Comparison of ENCODE assay signal across 8 cellular contexts in the genomic region with DNA sequence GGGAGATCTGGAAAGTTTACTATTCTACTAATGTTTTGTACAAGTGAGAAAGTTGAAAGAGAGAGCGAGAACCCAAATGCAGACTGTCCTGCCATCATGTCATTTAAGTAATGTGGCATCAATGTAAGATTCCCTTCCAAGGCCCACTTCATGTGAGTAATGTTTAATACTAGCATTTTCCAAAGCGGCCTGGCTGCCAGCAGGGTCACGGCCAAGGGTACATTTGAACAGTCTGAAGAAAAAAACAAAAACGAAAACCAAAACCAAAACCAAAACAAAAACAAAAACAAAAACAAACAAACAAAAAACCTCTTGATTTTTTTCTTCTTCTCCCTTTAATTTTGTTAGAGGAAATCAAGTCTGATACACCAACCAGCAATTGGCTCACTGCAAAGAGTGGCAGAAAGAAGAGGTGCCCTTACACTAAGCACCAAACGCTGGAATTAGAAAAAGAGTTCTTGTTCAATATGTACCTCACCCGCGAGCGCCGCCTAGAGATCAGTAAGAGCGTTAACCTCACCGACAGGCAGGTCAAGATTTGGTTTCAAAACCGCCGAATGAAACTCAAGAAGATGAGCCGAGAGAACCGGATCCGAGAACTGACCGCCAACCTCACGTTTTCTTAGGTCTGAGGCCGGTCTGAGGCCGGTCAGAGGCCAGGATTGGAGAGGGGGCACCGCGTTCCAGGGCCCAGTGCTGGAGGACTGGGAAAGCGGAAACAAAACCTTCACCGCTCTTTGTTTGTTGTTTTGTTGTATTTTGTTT. TPM values are rescaled to one million over a fixed set of nuclear protein-coding genes. Genes with fewer than 3 reads are reported as not detected.
DNase-seq lines count a peak whose midpoint lies in the region; ATAC-seq, FAIRE-seq and TF ChIP-seq lines count a peak whose summit lies in the region.

No MANE protein-coding gene starts in this region.

- RAD21 ChIA-PET in GM12878 (lab: Charles Lee; ENCODE audit: unreplicated experiment) = no interaction called here

- H3K27me3 ChIP-seq in MM.1S (replicated peaks; ENCODE audit: insufficient read depth, low read length) (peaks cover 47% of the 10 kb centered on the region), GM12878 (replicated peaks in 1 of 2; ENCODE audit: control insufficient read depth in 2 of 2, insufficient read depth in 2 of 2, low read length in 1 of 2) (peaks cover 8 to 40% of the 10 kb centered on the region in 2 experiments)

- H3K4me3 Mint-ChIP-seq in nephron = peak overlapping the region; percentile 72 to 78 (median 76)
- H3K4me3 Mint-ChIP-seq in activated naive CD8-positive, alpha-beta T cell treated with anti-CD3 and anti-CD28 coated beads for 36 hours = no peak overlapping the region

- ATAC-seq in GM12878 (peak; percentile 62), GM19351 (IDR thresholded peaks at IDR 0.05; ENCODE audit: unreplicated experiment) (no peak)

- peak overlapping the region; percentile 28 for H3K4me3 ChIP-seq in MM.1S (ENCODE audit: low read length)
- 0 out of 2 replicates have a peak overlapping the region, but pooled peaks have one; percentile 7 for H3K4me3 ChIP-seq in GM12878

- H4K20me1 ChIP-seq in MM.1S (ENCODE audit: insufficient read depth, low read length) (no peaks in the 10 kb centered on the region), GM12878 (ENCODE audit: control insufficient read depth, insufficient read depth) (no peaks in the 10 kb centered on the region)

- H3K9me3 ChIP-seq in MM.1S (replicated peaks; ENCODE audit: insufficient read depth, low read length) = no peaks in the 10 kb centered on the region
- peaks cover 1% of the 10 kb centered on the region; the same call in 1 of the 3 replicates for H3K9me3 ChIP-seq in GM12878 (replicated peaks; ENCODE audit: control insufficient read depth, insufficient read depth, low read length)

- H3K27ac ChIP-seq in MM.1S (ENCODE audit: low read length) (no peak overlapping the region), GM12878 (ENCODE audit: control insufficient read depth, insufficient read depth) (no peak overlapping the region)

- H3K4me1 Mint-ChIP-seq in nephron = peaks cover 32% of the 10 kb centered on the region
- H3K4me1 Mint-ChIP-seq in activated naive CD8-positive, alpha-beta T cell treated with anti-CD3 and anti-CD28 coated beads for 36 hours = peaks cover 5% of the 10 kb centered on the region

- TF ChIP-seq CTCF in MM.1S (IDR thresholded peaks at IDR 0.05; ENCODE audit: low read length) = peak; percentile 82
- TF ChIP-seq CTCF in GM12878 (IDR thresholded peaks at IDR 0.05 in 2 of 3, conservative IDR thresholded peaks at IDR 0.05 in 1 of 3; ENCODE audit: control insufficient read depth in 2 of 3, extremely low read depth in 1 of 3, insufficient read depth in 1 of 3, low read depth in 3 of 3, low read length in 3 of 3) = peak; percentile 31 to 55 (median 47); a peak in 5 of 6 replicates
- peak; percentile 46 to 73 (median 59) for TF ChIP-seq CTCF in nephron (IDR thresholded peaks at IDR 0.05; ENCODE audit: unreplicated experiment in 3 of 3)

- no peak overlapping the region for H3K9ac ChIP-seq in MM.1S (ENCODE audit: low read length)
- H3K9ac ChIP-seq in GM12878 (ENCODE audit: control insufficient read depth, insufficient read depth, low read length) = no peak overlapping the region

- no peak for TF ChIP-seq EP300 in GM12878 (IDR thresholded peaks at IDR 0.05; ENCODE audit: borderline replicate concordance in 1 of 2, control insufficient read depth in 1 of 2, low read depth in 2 of 2, low read length in 2 of 2)

- H3K4me1 ChIP-seq in MM.1S (ENCODE audit: low read length) = no peaks in the 10 kb centered on the region
- no peaks in the 10 kb centered on the region for H3K4me1 ChIP-seq in GM12878 (ENCODE audit: control insufficient read depth, insufficient read depth, low read length)

- no peaks in the 10 kb centered on the region for H3K9me3 Mint-ChIP-seq in nephron
- H3K9me3 Mint-ChIP-seq in activated naive CD8-positive, alpha-beta T cell treated with anti-CD3 and anti-CD28 coated beads for 36 hours = peaks cover 8% of the 10 kb centered on the region

- 16% methylated on average over 24 of the region's 24 CpGs for WGBS in GM12878 (ENCODE audit: insufficient coverage, insufficient replicate concordance, low lambda C conversion rate, missing lambda C conversion rate)

- H3K79me2 ChIP-seq in MM.1S (ENCODE audit: low read length) (no peaks in the 10 kb centered on the region), GM12878 (ENCODE audit: control insufficient read depth, insufficient read depth, low read length) (no peaks in the 10 kb centered on the region)

- H3F3A ChIP-seq in MM.1S (ENCODE audit: insufficient read depth, low read length) = no peaks in the 10 kb centered on the region

- peaks cover 84% of the 10 kb centered on the region for H3K27me3 Mint-ChIP-seq in nephron (ENCODE audit: low read depth)
- peaks cover 95% of the 10 kb centered on the region for H3K27me3 Mint-ChIP-seq in activated naive CD8-positive, alpha-beta T cell treated with anti-CD3 and anti-CD28 coated beads for 36 hours

- H2AFZ ChIP-seq in MM.1S (ENCODE audit: low read length) = no peak overlapping the region
- H2AFZ ChIP-seq in GM12878 (ENCODE audit: control insufficient read depth, low read depth, low read length) = no peak overlapping the region

- CTCF ChIA-PET in GM12878 (lab: Yijun Ruan, JAX) = no interaction called here

- peak overlapping the region; percentile 62 to 99 (median 89) for H3K27ac Mint-ChIP-seq in nephron
- H3K27ac Mint-ChIP-seq in activated naive CD8-positive, alpha-beta T cell treated with anti-CD3 and anti-CD28 coated beads for 36 hours = no peak overlapping the region

- in situ Hi-C loops in GM12878 (cut with MboI) = no loop called here

- intact Hi-C loops in GM12878 (cut with micrococcal nuclease; ENCODE audit: unreplicated experiment) = no loop called here

- H3K9me2 ChIP-seq in MM.1S (replicated peaks; ENCODE audit: insufficient read depth, low read length) = no peaks in the 10 kb centered on the region

- SMC1A ChIA-PET in GM12878 (lab: Charles Lee; ENCODE audit: uncharacterized antibody, unreplicated experiment) = no interaction called here

- no TSS peak for BruUV-seq in GM12878 (replicated peaks; lab: Mats Ljungman, UMichigan)

- peak; percentile 44 for FAIRE-seq in GM12878 (lab: Jason Lieb, UNC)

- H3K36me3 ChIP-seq in MM.1S (replicated peaks; ENCODE audit: insufficient read depth, low read length) (no peaks in the 10 kb centered on the region), GM12878 (ENCODE audit: control insufficient read depth in 2 of 2, insufficient read depth in 2 of 2, low read length in 1 of 2) (no peaks in the 10 kb centered on the region)

- peaks cover 52% of the 10 kb centered on the region for H3K36me3 Mint-ChIP-seq in nephron (ENCODE audit: low read depth)
- H3K36me3 Mint-ChIP-seq in activated naive CD8-positive, alpha-beta T cell treated with anti-CD3 and anti-CD28 coated beads for 36 hours = peaks cover 6% of the 10 kb centered on the region

- POLR2A ChIA-PET in GM12878 (lab: Charles Lee) = no interaction called here

- H3K4me2 ChIP-seq in MM.1S (ENCODE audit: low read depth, low read length) (peak overlapping the region; percentile 51; the same call in 1 of the 2 replicates), GM12878 (ENCODE audit: control insufficient read depth, insufficient read depth) (0 out of 2 replicates have a peak overlapping the region, but pooled peaks have one; percentile 38)

- no peak for TF ChIP-seq POLR2A in GM12878 (IDR thresholded peaks at IDR 0.05; ENCODE audit: low read depth, low read length)

- DNase-seq in NCI-H2227 (lab: John Stamatoyannopoulos, UW; ENCODE audit: unreplicated experiment) = peak; percentile 39
- DNase-seq in NCI-H2227 treated with DMSO at 0.1 percent for 48 hours (lab: John Stamatoyannopoulos, UW) = no peak
- DNase-seq in MM.1S = peak; percentile 86
- no peak for DNase-seq in GM12878 (ENCODE audit: low read depth, low spot score)
- no peak for DNase-seq in activated naive CD8-positive, alpha-beta T cell treated with anti-CD3 and anti-CD28 coated beads for 36 hours
- no peak for DNase-seq in Ammon's horn (ENCODE audit: low spot score)

- TF ChIP-seq RAD21 in GM12878 (IDR thresholded peaks at IDR 0.05; ENCODE audit: insufficient read depth, low read depth, low read length) = no peak

RNA-seq across cellular contexts. Expression of gene HOXD10, which starts 2.2 kb away (rescaled TPM):
- not detected in 2 replicates for total RNA-seq in GM12878 (2013; cell fraction: nucleolus; rRNA removed)
- total RNA-seq in GM12878 (2014; rRNA removed) (not detected in 2 replicates), GM12878 (2014; rRNA removed; fragmentation: Illumina TruSeq; extraction: Trizol) (not detected in 2 replicates), GM12878 (2021) (not detected in 2 replicates)
- polyA plus RNA-seq in GM12878 (2011; ENCODE audit: low read depth) = not detected
- polyA plus RNA-seq in GM12878 (2011; rRNA removed) (not detected in 2 replicates), GM12878 (2014; fragmentation: Illumina TruSeq; extraction: Trizol) (not detected in 2 replicates), GM12878 (2014; fragmentation: Nextera tagmentation; extraction: Ambion mirVana) (not detected), GM12878 (2014; rRNA removed) (not detected in 2 replicates), GM12878 (2016; fragmentation: Nextera tagmentation; extraction: Ambion mirVana) (not detected)
- not detected in 2 replicates for polyA plus RNA-seq in GM12878 (2011; cell fraction: cytosol; rRNA removed)
- polyA plus RNA-seq in GM12878 (2011; cell fraction: nucleus; rRNA removed) = not detected in 2 replicates
- polyA plus RNA-seq in GM12878 (2012) = not detected in 2 replicates
- not detected in 2 replicates for polyA minus RNA-seq in GM12878 (2011; rRNA and poly(A)+ RNA removed)
- polyA minus RNA-seq in GM12878 (2011; cell fraction: cytosol; rRNA and poly(A)+ RNA removed) = not detected in 2 replicates
- polyA minus RNA-seq in GM12878 (2011; cell fraction: nucleus; rRNA and poly(A)+ RNA removed) = not detected in 2 replicates
- total RNA-seq in activated naive CD8-positive, alpha-beta T cell treated with anti-CD3 and anti-CD28 coated beads for 36 hours = not detected

RNA-seq across cellular contexts. Expression of gene HOXD9, which starts 3.7 kb away (rescaled TPM):
- total RNA-seq in GM12878 (2013; cell fraction: nucleolus; rRNA removed) = not detected in 2 replicates
- not detected in 2 replicates for total RNA-seq in GM12878 (2014; rRNA removed)
- total RNA-seq in GM12878 (2014; rRNA removed; fragmentation: Illumina TruSeq; extraction: Trizol) = not detected in 2 replicates
- not detected in 2 replicates for total RNA-seq in GM12878 (2021)
- polyA plus RNA-seq in GM12878 (2011; ENCODE audit: low read depth) = not detected
- polyA plus RNA-seq in GM12878 (2011; rRNA removed) = not detected in 2 replicates
- not detected in 2 replicates for polyA plus RNA-seq in GM12878 (2011; cell fraction: cytosol; rRNA removed)
- not detected in 2 replicates for polyA plus RNA-seq in GM12878 (2011; cell fraction: nucleus; rRNA removed)
- not detected in 2 replicates for polyA plus RNA-seq in GM12878 (2012)
- polyA plus RNA-seq in GM12878 (2014; fragmentation: Illumina TruSeq; extraction: Trizol) = not detected in 2 replicates
- polyA plus RNA-seq in GM12878 (2014; fragmentation: Nextera tagmentation; extraction: Ambion mirVana) = not detected
- not detected in 2 replicates for polyA plus RNA-seq in GM12878 (2014; rRNA removed)
- polyA plus RNA-seq in GM12878 (2016; fragmentation: Nextera tagmentation; extraction: Ambion mirVana) = not detected
- polyA minus RNA-seq in GM12878 (2011; rRNA and poly(A)+ RNA removed) = not detected in 2 replicates
- polyA minus RNA-seq in GM12878 (2011; cell fraction: cytosol; rRNA and poly(A)+ RNA removed) = not detected in 2 replicates
- polyA minus RNA-seq in GM12878 (2011; cell fraction: nucleus; rRNA and poly(A)+ RNA removed) = not detected in 2 replicates
- not detected for total RNA-seq in activated naive CD8-positive, alpha-beta T cell treated with anti-CD3 and anti-CD28 coated beads for 36 hours

RNA-seq across cellular contexts. Expression of gene HOXD8, which starts 10.7 kb away (rescaled TPM):
- not detected in 2 replicates for total RNA-seq in GM12878 (2013; cell fraction: nucleolus; rRNA removed)
- total RNA-seq in GM12878 (2014; rRNA removed) (not detected in 2 replicates), GM12878 (2014; rRNA removed; fragmentation: Illumina TruSeq; extraction: Trizol) (not detected in 2 replicates), GM12878 (2021) (not detected in 2 replicates)
- not detected for polyA plus RNA-seq in GM12878 (2011; ENCODE audit: low read depth)
- polyA plus RNA-seq in GM12878 (2011; rRNA removed) (not detected in 2 replicates), GM12878 (2014; fragmentation: Illumina TruSeq; extraction: Trizol) (not detected in 2 replicates), GM12878 (2014; fragmentation: Nextera tagmentation; extraction: Ambion mirVana) (not detected), GM12878 (2014; rRNA removed) (not detected in 2 replicates), GM12878 (2016; fragmentation: Nextera tagmentation; extraction: Ambion mirVana) (not detected)
- not detected in 2 replicates for polyA plus RNA-seq in GM12878 (2011; cell fraction: cytosol; rRNA removed)
- not detected in 2 replicates for polyA plus RNA-seq in GM12878 (2011; cell fraction: nucleus; rRNA removed)
- polyA plus RNA-seq in GM12878 (2012) = not detected in 2 replicates
- polyA minus RNA-seq in GM12878 (2011; rRNA and poly(A)+ RNA removed) = not detected in 2 replicates
- polyA minus RNA-seq in GM12878 (2011; cell fraction: cytosol; rRNA and poly(A)+ RNA removed) = not detected in 2 replicates
- not detected in 2 replicates for polyA minus RNA-seq in GM12878 (2011; cell fraction: nucleus; rRNA and poly(A)+ RNA removed)
- not detected for total RNA-seq in activated naive CD8-positive, alpha-beta T cell treated with anti-CD3 and anti-CD28 coated beads for 36 hours

RNA-seq across cellular contexts. Expression of gene HOXD11, which starts 11.7 kb away (rescaled TPM):
- not detected in 2 replicates for total RNA-seq in GM12878 (2013; cell fraction: nucleolus; rRNA removed)
- total RNA-seq in GM12878 (2014; rRNA removed) (not detected in 2 replicates), GM12878 (2014; rRNA removed; fragmentation: Illumina TruSeq; extraction: Trizol) (not detected in 2 replicates), GM12878 (2021) (not detected in 2 replicates)
- not detected for polyA plus RNA-seq in GM12878 (2011; ENCODE audit: low read depth)
- polyA plus RNA-seq in GM12878 (2011; rRNA removed) (not detected in 2 replicates), GM12878 (2014; fragmentation: Illumina TruSeq; extraction: Trizol) (not detected in 2 replicates), GM12878 (2014; fragmentation: Nextera tagmentation; extraction: Ambion mirVana) (not detected), GM12878 (2014; rRNA removed) (not detected in 2 replicates), GM12878 (2016; fragmentation: Nextera tagmentation; extraction: Ambion mirVana) (not detected)
- polyA plus RNA-seq in GM12878 (2011; cell fraction: cytosol; rRNA removed) = not detected in 2 replicates
- polyA plus RNA-seq in GM12878 (2011; cell fraction: nucleus; rRNA removed) = not detected in 2 replicates
- not detected in 2 replicates for polyA plus RNA-seq in GM12878 (2012)
- not detected in 2 replicates for polyA minus RNA-seq in GM12878 (2011; rRNA and poly(A)+ RNA removed)
- 0.94 TPM in 1 of 2 replicates, not detected in the other for polyA minus RNA-seq in GM12878 (2011; cell fraction: cytosol; rRNA and poly(A)+ RNA removed)
- not detected in 2 replicates for polyA minus RNA-seq in GM12878 (2011; cell fraction: nucleus; rRNA and poly(A)+ RNA removed)
- not detected for total RNA-seq in activated naive CD8-positive, alpha-beta T cell treated with anti-CD3 and anti-CD28 coated beads for 36 hours

RNA-seq across cellular contexts. Expression of gene HOXD12, which starts 19.2 kb away (rescaled TPM):
- not detected in 2 replicates for total RNA-seq in GM12878 (2013; cell fraction: nucleolus; rRNA removed)
- not detected in 2 replicates for total RNA-seq in GM12878 (2014; rRNA removed)
- total RNA-seq in GM12878 (2014; rRNA removed; fragmentation: Illumina TruSeq; extraction: Trizol) = not detected in 2 replicates
- total RNA-seq in GM12878 (2021) = not detected in 2 replicates
- polyA plus RNA-seq in GM12878 (2011; ENCODE audit: low read depth) = not detected
- polyA plus RNA-seq in GM12878 (2011; rRNA removed) = not detected in 2 replicates
- not detected in 2 replicates for polyA plus RNA-seq in GM12878 (2011; cell fraction: cytosol; rRNA removed)
- not detected in 2 replicates for polyA plus RNA-seq in GM12878 (2011; cell fraction: nucleus; rRNA removed)
- not detected in 2 replicates for polyA plus RNA-seq in GM12878 (2012)
- polyA plus RNA-seq in GM12878 (2014; fragmentation: Illumina TruSeq; extraction: Trizol) = not detected in 2 replicates
- polyA plus RNA-seq in GM12878 (2014; fragmentation: Nextera tagmentation; extraction: Ambion mirVana) = not detected
- polyA plus RNA-seq in GM12878 (2014; rRNA removed) = not detected in 2 replicates
- not detected for polyA plus RNA-seq in GM12878 (2016; fragmentation: Nextera tagmentation; extraction: Ambion mirVana)
- not detected in 2 replicates for polyA minus RNA-seq in GM12878 (2011; rRNA and poly(A)+ RNA removed)
- not detected in 2 replicates for polyA minus RNA-seq in GM12878 (2011; cell fraction: cytosol; rRNA and poly(A)+ RNA removed)
- not detected in 2 replicates for polyA minus RNA-seq in GM12878 (2011; cell fraction: nucleus; rRNA and poly(A)+ RNA removed)
- not detected for total RNA-seq in activated naive CD8-positive, alpha-beta T cell treated with anti-CD3 and anti-CD28 coated beads for 36 hours

Comparison
In these comparisons a context has a peak if more than half of its experiments do, and no peak if none do; other contexts are left out.
1. DNase-seq: peak in NCI-H2227 (single experiment) and MM.1S (single experiment); none in NCI-H2227 treated with DMSO at 0.1 percent for 48 hours (single experiment), GM12878 (single experiment), activated naive CD8-positive, alpha-beta T cell treated with anti-CD3 and anti-CD28 coated beads for 36 hours (single experiment) and Ammon's horn (single experiment).
2. Peak in every context shown above with its lines, with median percentiles within 50 percentile points of each other: CTCF ChIP-seq.